In the genomic region with DNA sequence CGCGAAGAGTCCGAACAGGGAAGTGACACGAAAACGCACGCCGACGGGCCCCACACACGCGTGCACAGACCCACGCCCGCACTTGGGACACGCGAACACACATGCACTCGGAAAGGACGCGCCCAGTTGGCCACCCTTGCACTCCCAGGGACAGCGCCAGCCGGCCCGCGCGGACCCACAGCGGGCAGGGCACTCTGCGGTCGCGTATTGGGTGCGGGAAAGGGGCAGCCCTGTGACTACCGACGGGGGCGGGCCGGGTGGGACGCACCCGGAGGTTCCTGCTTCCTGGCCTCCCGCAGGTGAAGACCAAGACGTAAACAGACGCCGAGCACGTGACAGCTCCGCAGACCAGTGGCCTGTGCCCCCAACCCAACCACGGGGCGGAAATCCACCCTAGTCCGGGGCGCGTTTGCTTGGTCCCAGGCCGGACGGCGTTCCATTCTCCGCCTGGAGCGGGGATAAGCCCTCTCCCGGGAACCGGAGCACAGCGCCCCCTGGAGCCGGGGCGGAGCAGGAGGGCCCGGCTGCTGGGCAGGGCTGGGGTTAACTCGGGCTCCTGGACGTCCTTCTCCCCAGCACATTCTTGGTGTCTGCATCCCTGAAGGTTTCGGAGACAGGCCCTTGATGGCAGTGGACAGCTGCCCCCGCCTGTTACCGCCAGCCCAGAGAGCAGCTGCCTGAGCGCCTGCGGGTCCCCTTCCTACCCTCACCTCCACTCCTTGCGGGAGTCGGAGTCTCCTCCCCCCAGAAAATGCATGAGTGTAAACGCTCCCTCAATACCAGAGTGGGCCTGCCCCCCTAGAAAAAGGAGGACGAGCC, we compare ENCODE assay signal across 1 cellular context.
TF ChIP-seq lines count a peak whose summit lies in the region.

No MANE protein-coding gene starts in this region.

TF ChIP-seq in HepG2, 621 proteins besides CTCF, POLR2A, EP300 and RAD21 (continued from another document and continues in another):
- TF ChIP-seq, protein P1, sequence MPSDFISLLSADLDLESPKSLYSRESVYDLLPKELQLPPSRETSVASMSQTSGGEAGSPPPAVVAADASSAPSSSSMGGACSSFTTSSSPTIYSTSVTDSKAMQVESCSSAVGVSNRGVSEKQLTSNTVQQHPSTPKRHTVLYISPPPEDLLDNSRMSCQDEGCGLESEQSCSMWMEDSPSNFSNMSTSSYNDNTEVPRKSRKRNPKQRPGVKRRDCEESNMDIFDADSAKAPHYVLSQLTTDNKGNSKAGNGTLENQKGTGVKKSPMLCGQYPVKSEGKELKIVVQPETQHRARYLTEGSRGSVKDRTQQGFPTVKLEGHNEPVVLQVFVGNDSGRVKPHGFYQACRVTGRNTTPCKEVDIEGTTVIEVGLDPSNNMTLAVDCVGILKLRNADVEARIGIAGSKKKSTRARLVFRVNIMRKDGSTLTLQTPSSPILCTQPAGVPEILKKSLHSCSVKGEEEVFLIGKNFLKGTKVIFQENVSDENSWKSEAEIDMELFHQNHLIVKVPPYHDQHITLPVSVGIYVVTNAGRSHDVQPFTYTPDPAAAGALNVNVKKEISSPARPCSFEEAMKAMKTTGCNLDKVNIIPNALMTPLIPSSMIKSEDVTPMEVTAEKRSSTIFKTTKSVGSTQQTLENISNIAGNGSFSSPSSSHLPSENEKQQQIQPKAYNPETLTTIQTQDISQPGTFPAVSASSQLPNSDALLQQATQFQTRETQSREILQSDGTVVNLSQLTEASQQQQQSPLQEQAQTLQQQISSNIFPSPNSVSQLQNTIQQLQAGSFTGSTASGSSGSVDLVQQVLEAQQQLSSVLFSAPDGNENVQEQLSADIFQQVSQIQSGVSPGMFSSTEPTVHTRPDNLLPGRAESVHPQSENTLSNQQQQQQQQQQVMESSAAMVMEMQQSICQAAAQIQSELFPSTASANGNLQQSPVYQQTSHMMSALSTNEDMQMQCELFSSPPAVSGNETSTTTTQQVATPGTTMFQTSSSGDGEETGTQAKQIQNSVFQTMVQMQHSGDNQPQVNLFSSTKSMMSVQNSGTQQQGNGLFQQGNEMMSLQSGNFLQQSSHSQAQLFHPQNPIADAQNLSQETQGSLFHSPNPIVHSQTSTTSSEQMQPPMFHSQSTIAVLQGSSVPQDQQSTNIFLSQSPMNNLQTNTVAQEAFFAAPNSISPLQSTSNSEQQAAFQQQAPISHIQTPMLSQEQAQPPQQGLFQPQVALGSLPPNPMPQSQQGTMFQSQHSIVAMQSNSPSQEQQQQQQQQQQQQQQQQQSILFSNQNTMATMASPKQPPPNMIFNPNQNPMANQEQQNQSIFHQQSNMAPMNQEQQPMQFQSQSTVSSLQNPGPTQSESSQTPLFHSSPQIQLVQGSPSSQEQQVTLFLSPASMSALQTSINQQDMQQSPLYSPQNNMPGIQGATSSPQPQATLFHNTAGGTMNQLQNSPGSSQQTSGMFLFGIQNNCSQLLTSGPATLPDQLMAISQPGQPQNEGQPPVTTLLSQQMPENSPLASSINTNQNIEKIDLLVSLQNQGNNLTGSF (CRISPR knock-in tag; IDR thresholded peaks at IDR 0.05), result no peak
- TF ChIP-seq FOXM1 (CRISPR knock-in tag; IDR thresholded peaks at IDR 0.05) (0 out of 2 replicates have a peak, but pooled peaks have one; percentile 22), THAP11 (CRISPR knock-in tag; IDR thresholded peaks at IDR 0.05) (no peak; the same call in 1 of the 2 replicates), SSRP1 (CRISPR knock-in tag; IDR thresholded peaks at IDR 0.05) (no peak), ZNF614 (CRISPR knock-in tag; IDR thresholded peaks at IDR 0.05; ENCODE audit: borderline replicate concordance) (peak; percentile 45; the same call in 1 of the 2 replicates), CHCHD3 (CRISPR knock-in tag; IDR thresholded peaks at IDR 0.05) (no peak), ERF (CRISPR knock-in tag; IDR thresholded peaks at IDR 0.05) (peak; percentile 16; the same call in 1 of the 2 replicates), FOXP1 (IDR thresholded peaks at IDR 0.05) (no peak), FOXP1 (CRISPR knock-in tag; IDR thresholded peaks at IDR 0.05) (peak; percentile 31; the same call in 1 of the 2 replicates), AGO1 (IDR thresholded peaks at IDR 0.05; ENCODE audit: low read depth, low read length, poor library complexity, severe bottlenecking) (peak; percentile 8), ZKSCAN5 (CRISPR knock-in tag; IDR thresholded peaks at IDR 0.05) (no peak), NCOA2 (CRISPR knock-in tag; IDR thresholded peaks at IDR 0.05) (0 out of 2 replicates have a peak, but pooled peaks have one; percentile 16), ZBTB7A (CRISPR knock-in tag; IDR thresholded peaks at IDR 0.05) (no peak; the same call in 1 of the 2 replicates), HMGA1 (CRISPR knock-in tag; conservative IDR thresholded peaks at IDR 0.05) (no peak), ZNF264 (CRISPR knock-in tag; IDR thresholded peaks at IDR 0.05) (peak; percentile 38; the same call in 1 of the 2 replicates), SETDB1 (CRISPR knock-in tag; IDR thresholded peaks at IDR 0.05; ENCODE audit: borderline replicate concordance) (no peak), SOX6 (IDR thresholded peaks at IDR 0.05) (no peak), SOX6 (CRISPR knock-in tag; IDR thresholded peaks at IDR 0.05) (no peak), ELF1 (CRISPR knock-in tag; IDR thresholded peaks at IDR 0.05) (0 out of 2 replicates have a peak, but pooled peaks have one; percentile 32), ZSCAN20 (CRISPR knock-in tag; IDR thresholded peaks at IDR 0.05; ENCODE audit: borderline replicate concordance) (no peak), SCMH1 (CRISPR knock-in tag; IDR thresholded peaks at IDR 0.05; ENCODE audit: borderline replicate concordance) (no peak), SATB2 (CRISPR knock-in tag; IDR thresholded peaks at IDR 0.05) (no peak)
- TF ChIP-seq, protein P2, sequence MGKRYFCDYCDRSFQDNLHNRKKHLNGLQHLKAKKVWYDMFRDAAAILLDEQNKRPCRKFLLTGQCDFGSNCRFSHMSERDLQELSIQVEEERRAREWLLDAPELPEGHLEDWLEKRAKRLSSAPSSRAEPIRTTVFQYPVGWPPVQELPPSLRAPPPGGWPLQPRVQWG (CRISPR knock-in tag; IDR thresholded peaks at IDR 0.05; ENCODE audit: borderline replicate concordance, low read depth), result no peak
- TF ChIP-seq, protein P3, sequence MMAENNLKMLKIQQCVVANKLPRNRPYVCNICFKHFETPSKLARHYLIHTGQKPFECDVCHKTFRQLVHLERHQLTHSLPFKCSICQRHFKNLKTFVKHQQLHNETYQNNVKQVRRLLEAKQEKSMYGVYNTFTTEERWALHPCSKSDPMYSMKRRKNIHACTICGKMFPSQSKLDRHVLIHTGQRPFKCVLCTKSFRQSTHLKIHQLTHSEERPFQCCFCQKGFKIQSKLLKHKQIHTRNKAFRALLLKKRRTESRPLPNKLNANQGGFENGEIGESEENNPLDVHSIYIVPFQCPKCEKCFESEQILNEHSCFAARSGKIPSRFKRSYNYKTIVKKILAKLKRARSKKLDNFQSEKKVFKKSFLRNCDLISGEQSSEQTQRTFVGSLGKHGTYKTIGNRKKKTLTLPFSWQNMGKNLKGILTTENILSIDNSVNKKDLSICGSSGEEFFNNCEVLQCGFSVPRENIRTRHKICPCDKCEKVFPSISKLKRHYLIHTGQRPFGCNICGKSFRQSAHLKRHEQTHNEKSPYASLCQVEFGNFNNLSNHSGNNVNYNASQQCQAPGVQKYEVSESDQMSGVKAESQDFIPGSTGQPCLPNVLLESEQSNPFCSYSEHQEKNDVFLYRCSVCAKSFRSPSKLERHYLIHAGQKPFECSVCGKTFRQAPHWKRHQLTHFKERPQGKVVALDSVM (CRISPR knock-in tag; IDR thresholded peaks at IDR 0.05), result 0 out of 2 replicates have a peak, but pooled peaks have one; percentile 24
- TF ChIP-seq, protein P4, sequence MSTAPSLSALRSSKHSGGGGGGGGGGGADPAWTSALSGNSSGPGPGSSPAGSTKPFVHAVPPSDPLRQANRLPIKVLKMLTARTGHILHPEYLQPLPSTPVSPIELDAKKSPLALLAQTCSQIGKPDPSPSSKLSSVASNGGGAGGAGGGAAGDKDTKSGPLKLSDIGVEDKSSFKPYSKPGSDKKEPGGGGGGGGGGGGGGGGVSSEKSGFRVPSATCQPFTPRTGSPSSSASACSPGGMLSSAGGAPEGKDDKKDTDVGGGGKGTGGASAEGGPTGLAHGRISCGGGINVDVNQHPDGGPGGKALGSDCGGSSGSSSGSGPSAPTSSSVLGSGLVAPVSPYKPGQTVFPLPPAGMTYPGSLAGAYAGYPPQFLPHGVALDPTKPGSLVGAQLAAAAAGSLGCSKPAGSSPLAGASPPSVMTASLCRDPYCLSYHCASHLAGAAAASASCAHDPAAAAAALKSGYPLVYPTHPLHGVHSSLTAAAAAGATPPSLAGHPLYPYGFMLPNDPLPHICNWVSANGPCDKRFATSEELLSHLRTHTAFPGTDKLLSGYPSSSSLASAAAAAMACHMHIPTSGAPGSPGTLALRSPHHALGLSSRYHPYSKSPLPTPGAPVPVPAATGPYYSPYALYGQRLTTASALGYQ (CRISPR knock-in tag; IDR thresholded peaks at IDR 0.05), result 0 out of 2 replicates have a peak, but pooled peaks have one; percentile 54
- TF ChIP-seq, protein P5, sequence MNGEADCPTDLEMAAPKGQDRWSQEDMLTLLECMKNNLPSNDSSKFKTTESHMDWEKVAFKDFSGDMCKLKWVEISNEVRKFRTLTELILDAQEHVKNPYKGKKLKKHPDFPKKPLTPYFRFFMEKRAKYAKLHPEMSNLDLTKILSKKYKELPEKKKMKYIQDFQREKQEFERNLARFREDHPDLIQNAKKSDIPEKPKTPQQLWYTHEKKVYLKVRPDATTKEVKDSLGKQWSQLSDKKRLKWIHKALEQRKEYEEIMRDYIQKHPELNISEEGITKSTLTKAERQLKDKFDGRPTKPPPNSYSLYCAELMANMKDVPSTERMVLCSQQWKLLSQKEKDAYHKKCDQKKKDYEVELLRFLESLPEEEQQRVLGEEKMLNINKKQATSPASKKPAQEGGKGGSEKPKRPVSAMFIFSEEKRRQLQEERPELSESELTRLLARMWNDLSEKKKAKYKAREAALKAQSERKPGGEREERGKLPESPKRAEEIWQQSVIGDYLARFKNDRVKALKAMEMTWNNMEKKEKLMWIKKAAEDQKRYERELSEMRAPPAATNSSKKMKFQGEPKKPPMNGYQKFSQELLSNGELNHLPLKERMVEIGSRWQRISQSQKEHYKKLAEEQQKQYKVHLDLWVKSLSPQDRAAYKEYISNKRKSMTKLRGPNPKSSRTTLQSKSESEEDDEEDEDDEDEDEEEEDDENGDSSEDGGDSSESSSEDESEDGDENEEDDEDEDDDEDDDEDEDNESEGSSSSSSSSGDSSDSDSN (CRISPR knock-in tag; IDR thresholded peaks at IDR 0.05), result peak; percentile 99
- TF ChIP-seq, protein P6, sequence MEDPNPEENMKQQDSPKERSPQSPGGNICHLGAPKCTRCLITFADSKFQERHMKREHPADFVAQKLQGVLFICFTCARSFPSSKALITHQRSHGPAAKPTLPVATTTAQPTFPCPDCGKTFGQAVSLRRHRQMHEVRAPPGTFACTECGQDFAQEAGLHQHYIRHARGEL (CRISPR knock-in tag; IDR thresholded peaks at IDR 0.05), result no peak
- TF ChIP-seq, protein P7, sequence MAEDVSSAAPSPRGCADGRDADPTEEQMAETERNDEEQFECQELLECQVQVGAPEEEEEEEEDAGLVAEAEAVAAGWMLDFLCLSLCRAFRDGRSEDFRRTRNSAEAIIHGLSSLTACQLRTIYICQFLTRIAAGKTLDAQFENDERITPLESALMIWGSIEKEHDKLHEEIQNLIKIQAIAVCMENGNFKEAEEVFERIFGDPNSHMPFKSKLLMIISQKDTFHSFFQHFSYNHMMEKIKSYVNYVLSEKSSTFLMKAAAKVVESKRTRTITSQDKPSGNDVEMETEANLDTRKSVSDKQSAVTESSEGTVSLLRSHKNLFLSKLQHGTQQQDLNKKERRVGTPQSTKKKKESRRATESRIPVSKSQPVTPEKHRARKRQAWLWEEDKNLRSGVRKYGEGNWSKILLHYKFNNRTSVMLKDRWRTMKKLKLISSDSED (CRISPR knock-in tag; IDR thresholded peaks at IDR 0.05), result no peak
- TF ChIP-seq, protein P8, sequence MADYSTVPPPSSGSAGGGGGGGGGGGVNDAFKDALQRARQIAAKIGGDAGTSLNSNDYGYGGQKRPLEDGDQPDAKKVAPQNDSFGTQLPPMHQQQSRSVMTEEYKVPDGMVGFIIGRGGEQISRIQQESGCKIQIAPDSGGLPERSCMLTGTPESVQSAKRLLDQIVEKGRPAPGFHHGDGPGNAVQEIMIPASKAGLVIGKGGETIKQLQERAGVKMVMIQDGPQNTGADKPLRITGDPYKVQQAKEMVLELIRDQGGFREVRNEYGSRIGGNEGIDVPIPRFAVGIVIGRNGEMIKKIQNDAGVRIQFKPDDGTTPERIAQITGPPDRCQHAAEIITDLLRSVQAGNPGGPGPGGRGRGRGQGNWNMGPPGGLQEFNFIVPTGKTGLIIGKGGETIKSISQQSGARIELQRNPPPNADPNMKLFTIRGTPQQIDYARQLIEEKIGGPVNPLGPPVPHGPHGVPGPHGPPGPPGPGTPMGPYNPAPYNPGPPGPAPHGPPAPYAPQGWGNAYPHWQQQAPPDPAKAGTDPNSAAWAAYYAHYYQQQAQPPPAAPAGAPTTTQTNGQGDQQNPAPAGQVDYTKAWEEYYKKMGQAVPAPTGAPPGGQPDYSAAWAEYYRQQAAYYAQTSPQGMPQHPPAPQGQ (CRISPR knock-in tag; IDR thresholded peaks at IDR 0.05; ENCODE audit: borderline replicate concordance), result no peak
- TF ChIP-seq, protein P9, sequence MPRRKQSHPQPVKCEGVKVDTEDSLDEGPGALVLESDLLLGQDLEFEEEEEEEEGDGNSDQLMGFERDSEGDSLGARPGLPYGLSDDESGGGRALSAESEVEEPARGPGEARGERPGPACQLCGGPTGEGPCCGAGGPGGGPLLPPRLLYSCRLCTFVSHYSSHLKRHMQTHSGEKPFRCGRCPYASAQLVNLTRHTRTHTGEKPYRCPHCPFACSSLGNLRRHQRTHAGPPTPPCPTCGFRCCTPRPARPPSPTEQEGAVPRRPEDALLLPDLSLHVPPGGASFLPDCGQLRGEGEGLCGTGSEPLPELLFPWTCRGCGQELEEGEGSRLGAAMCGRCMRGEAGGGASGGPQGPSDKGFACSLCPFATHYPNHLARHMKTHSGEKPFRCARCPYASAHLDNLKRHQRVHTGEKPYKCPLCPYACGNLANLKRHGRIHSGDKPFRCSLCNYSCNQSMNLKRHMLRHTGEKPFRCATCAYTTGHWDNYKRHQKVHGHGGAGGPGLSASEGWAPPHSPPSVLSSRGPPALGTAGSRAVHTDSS (CRISPR knock-in tag; conservative IDR thresholded peaks at IDR 0.05), result no peak
- TF ChIP-seq, protein P10, sequence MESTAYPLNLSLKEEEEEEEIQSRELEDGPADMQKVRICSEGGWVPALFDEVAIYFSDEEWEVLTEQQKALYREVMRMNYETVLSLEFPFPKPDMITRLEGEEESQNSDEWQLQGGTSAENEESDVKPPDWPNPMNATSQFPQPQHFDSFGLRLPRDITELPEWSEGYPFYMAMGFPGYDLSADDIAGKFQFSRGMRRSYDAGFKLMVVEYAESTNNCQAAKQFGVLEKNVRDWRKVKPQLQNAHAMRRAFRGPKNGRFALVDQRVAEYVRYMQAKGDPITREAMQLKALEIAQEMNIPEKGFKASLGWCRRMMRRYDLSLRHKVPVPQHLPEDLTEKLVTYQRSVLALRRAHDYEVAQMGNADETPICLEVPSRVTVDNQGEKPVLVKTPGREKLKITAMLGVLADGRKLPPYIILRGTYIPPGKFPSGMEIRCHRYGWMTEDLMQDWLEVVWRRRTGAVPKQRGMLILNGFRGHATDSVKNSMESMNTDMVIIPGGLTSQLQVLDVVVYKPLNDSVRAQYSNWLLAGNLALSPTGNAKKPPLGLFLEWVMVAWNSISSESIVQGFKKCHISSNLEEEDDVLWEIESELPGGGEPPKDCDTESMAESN (CRISPR knock-in tag; conservative IDR thresholded peaks at IDR 0.05), result peak; percentile 73; the same call in 1 of the 2 replicates
